ENCODE assay signal across 11 cellular contexts in the genomic region with DNA sequence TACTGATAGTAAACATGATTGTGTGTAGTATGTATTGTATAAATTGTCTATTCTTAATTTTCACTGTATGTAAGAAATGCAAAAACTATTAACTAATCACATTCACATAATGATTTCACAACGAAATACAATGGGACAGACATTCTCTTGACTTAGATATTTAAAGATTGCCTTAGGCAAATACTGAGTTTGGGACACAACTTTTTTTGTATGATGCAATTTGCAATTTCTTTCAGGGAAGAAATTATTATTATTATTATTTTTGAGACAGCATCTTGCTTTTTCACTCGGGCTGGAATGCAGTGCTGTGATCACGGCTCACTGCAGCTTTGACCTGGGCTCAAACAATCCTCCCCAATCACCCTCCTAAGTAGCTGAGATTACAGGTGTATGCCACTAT.
"Had no signal": no experiment of that assay in that cellular context is flagged by ENCODE, and none has a peak within 500 bp of the region (broad histone marks: within the 10 kb centered on the region; RNA-seq: fewer than 3 reads in every experiment).

No MANE protein-coding gene starts in this region.

- H2AFZ ChIP-seq: GM23248, GM23338 had no signal

- ATAC-seq: GM23338, HCT116 had no signal

- H3K4me2 ChIP-seq: GM23338 had no signal

- DNase-seq: GM23248, GOT3, H7, H9, HCEC 1CT, HFFc6 had no signal

- H3K9ac ChIP-seq: GM23248 had no signal

- H3K36me3 ChIP-seq: HAP-1 had no signal

- H3K27ac ChIP-seq: GM23248 had no signal

- H3K4me3 ChIP-seq: GM23248, GM23338, HAP-1 had no signal

- FAIRE-seq: H1, H54 had no signal
